In the genomic region with DNA sequence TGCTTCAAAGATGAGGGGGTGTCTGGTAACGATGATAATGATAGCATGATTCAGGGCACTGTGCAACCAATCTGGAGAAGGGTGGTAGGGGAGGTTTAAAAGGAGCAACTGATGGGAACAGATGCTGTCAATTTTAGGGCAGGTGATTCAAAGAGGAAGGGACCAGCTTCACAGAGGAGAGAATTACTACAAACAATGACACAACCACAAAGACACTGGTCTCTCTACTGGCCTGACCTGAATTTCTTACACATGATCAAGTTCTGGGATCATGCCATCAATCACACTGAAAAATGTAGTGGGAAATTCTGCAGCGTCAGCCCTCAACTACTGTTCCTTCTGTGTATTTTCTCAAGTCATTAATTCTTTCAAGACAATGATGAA, we compare ENCODE assay signal across 14 cellular contexts. TPM values are rescaled to one million over a fixed set of nuclear protein-coding genes. Genes with fewer than 3 reads are reported as not detected.
DNase-seq lines count a peak whose midpoint lies in the region; ATAC-seq, FAIRE-seq and TF ChIP-seq lines count a peak whose summit lies in the region.
"Had no signal": no experiment of that assay in that cellular context is flagged by ENCODE, and none has a peak within 500 bp of the region (broad histone marks: within the 10 kb centered on the region; RNA-seq: fewer than 3 reads in every experiment).

No MANE protein-coding gene starts in this region.

- H3K36me3 ChIP-seq in Caco-2 (ENCODE audit: control insufficient read depth, insufficient read depth, low read length) (no peaks in the 10 kb centered on the region), osteoblast (ENCODE audit: insufficient read depth, low read length) (peaks cover 11% of the 10 kb centered on the region)

- peaks cover 39% of the 10 kb centered on the region for H3K4me1 Mint-ChIP-seq in Caco-2 (ENCODE audit: low read depth, unreplicated experiment)

- H3K4me3 ChIP-seq in Caco-2 (ENCODE audit: low read depth, low read length) = no peak overlapping the region
- H3K4me3 ChIP-seq in epithelial cell of esophagus (ENCODE audit: low read length) = no peak overlapping the region
- no peak overlapping the region for H3K4me3 ChIP-seq in osteoblast (ENCODE audit: insufficient read depth, low read length)
- H3K4me3 ChIP-seq: GM23338 had no signal

- BruUV-seq in Caco-2 (replicated peaks; lab: Mats Ljungman, UMichigan) = no TSS peak

- FAIRE-seq in RCC 7860 (lab: Jason Lieb, UNC) = peak; percentile 89
- FAIRE-seq: kidney had no signal

- H3K36me3 Mint-ChIP-seq in Caco-2 (ENCODE audit: insufficient read depth, unreplicated experiment) = peaks cover 36% of the 10 kb centered on the region

- H2AFZ ChIP-seq in osteoblast (ENCODE audit: low read length) = peak overlapping the region; percentile 42
- H2AFZ ChIP-seq: GM23338 had no signal

- H3K9me3 ChIP-seq in Caco-2 (no peaks in the 10 kb centered on the region), osteoblast (ENCODE audit: low read depth, low read length) (no peaks in the 10 kb centered on the region)

- ATAC-seq in stimulated activated naive CD8-positive, alpha-beta T cell treated with anti-CD3 and anti-CD28 coated beads, Interleukin-15, Interleukin-2, amounts not matched to agents 100 U/mL and 50 U/mL, for 24 hours = no peak
- ATAC-seq in GM18870 (IDR thresholded peaks at IDR 0.05; ENCODE audit: unreplicated experiment) = no peak
- ATAC-seq: activated T-cell treated with anti-CD3 and anti-CD28 coated beads, Interleukin-2, amount 50 U/mL, for 4 hours; GM23338 had no signal

- peaks cover 15% of the 10 kb centered on the region for H4K20me1 ChIP-seq in osteoblast (ENCODE audit: insufficient read depth, low read length)

- peaks cover 17% of the 10 kb centered on the region for H3K79me2 ChIP-seq in osteoblast (ENCODE audit: insufficient read depth, low read length)

- DNase-seq in Caco-2 (no peak), RCC 7860 (ENCODE audit: low spot score) (peak; percentile 86), epithelial cell of esophagus (ENCODE audit: low read depth) (peak; percentile 33), osteoblast (ENCODE audit: insufficient read length, low spot score, missing footprints) (no peak), occipital lobe (lab: John Stamatoyannopoulos, UW) (no peak), amniotic stem cell (lab: John Stamatoyannopoulos, UW) (no peak)
- no peak for DNase-seq in stimulated activated naive CD8-positive, alpha-beta T cell treated with anti-CD3 and anti-CD28 coated beads, Interleukin-15, Interleukin-2, amounts not matched to agents 100 U/mL and 50 U/mL, for 24 hours
- DNase-seq: activated T-cell treated with anti-CD3 and anti-CD28 coated beads, Interleukin-2, amount 50 U/mL, for 4 hours; DMS153; kidney; NCI-H345; T1000 had no signal

- H3K4me2 ChIP-seq in osteoblast (ENCODE audit: insufficient read depth, low read length) = no peak overlapping the region
- H3K4me2 ChIP-seq: GM23338 had no signal

- H3K4me1 ChIP-seq in Caco-2 = peaks cover 47% of the 10 kb centered on the region
- H3K4me1 ChIP-seq in osteoblast (ENCODE audit: insufficient read depth, low read length) = peaks cover 54% of the 10 kb centered on the region

- H3K4me3 Mint-ChIP-seq in Caco-2 (ENCODE audit: unreplicated experiment) = no peak overlapping the region
- H3K4me3 Mint-ChIP-seq: activated T-cell treated with anti-CD3 and anti-CD28 coated beads, Interleukin-2, amount 50 U/mL, for 4 hours; GM23338 had no signal

- no peak for TF ChIP-seq CTCF in Caco-2 (IDR thresholded peaks at IDR 0.05; ENCODE audit: insufficient read depth in 1 of 2, low read depth in 1 of 2, low read length in 1 of 2, severe bottlenecking in 1 of 2, unreplicated experiment in 1 of 2)
- TF ChIP-seq CTCF in epithelial cell of esophagus (IDR thresholded peaks at IDR 0.05; ENCODE audit: insufficient read depth, low read depth, low read length, missing control alignments) = no peak
- TF ChIP-seq CTCF in osteoblast (IDR thresholded peaks at IDR 0.05; ENCODE audit: extremely low read depth, low read depth, low read length) = no peak

- H3K27me3 ChIP-seq in Caco-2 (replicated peaks; ENCODE audit: control insufficient read depth, insufficient read depth, low read length) (no peaks in the 10 kb centered on the region), osteoblast (ENCODE audit: insufficient read depth, low read length) (no peaks in the 10 kb centered on the region)

- H3K27ac Mint-ChIP-seq in Caco-2 (ENCODE audit: unreplicated experiment) = peak overlapping the region; percentile 5

- CTCF ChIA-PET in Caco-2 (lab: Charles Lee) = interaction anchor here (0.6 to 1.7 kb wide), 2 partner anchors 82 to 91 kb away, joined by 3 to 4 read pairs; no protein-coding TSS in a partner anchor

- H3K27me3 Mint-ChIP-seq in Caco-2 (ENCODE audit: insufficient read depth, unreplicated experiment) = no peaks in the 10 kb centered on the region

- intact Hi-C loops in Caco-2 (cut with micrococcal nuclease; ENCODE audit: unreplicated experiment) = loop anchor here (5.0 to 10.0 kb wide), 2 partner anchors 39 to 846 kb away; a partner anchor contains a TSS

- no peaks in the 10 kb centered on the region for H3K9me3 Mint-ChIP-seq in Caco-2 (ENCODE audit: unreplicated experiment)
- H3K9me3 Mint-ChIP-seq: activated T-cell treated with anti-CD3 and anti-CD28 coated beads, Interleukin-2, amount 50 U/mL, for 4 hours; GM23338 had no signal

- peak overlapping the region; percentile 64 for H3K27ac ChIP-seq in osteoblast (ENCODE audit: low read depth, low read length)

- POLR2A ChIA-PET in Caco-2 (lab: Charles Lee) = interaction anchor here (1.0 kb wide), 1 partner anchor 91 kb away, joined by 5 read pairs; no protein-coding TSS in a partner anchor

RNA-seq across cellular contexts. Expression of a gene that starts 2.6 kb away (rescaled TPM):
- total RNA-seq in Caco-2 (2022) (260 and 284 TPM in 2 replicates), osteoblast (154 and 166 TPM in 2 replicates), occipital lobe (117 TPM)

Comparison
In these comparisons a context has a peak if more than half of its experiments do, and no peak if none do; other contexts are left out.
1. DNase-seq: peak in RCC 7860 (single experiment) and epithelial cell of esophagus (single experiment); none in Caco-2 (0 of 2), osteoblast (single experiment), stimulated activated naive CD8-positive, alpha-beta T cell treated with anti-CD3 and anti-CD28 coated beads, Interleukin-15, Interleukin-2, amounts not matched to agents 100 U/mL and 50 U/mL, for 24 hours (single experiment), occipital lobe (single experiment) and amniotic stem cell (single experiment).